ENCODE assay signal across 32 cellular contexts in genomic region chr1:102336602-102337001, GRCh38.
"Had no signal": no experiment of that assay in that cellular context is flagged by ENCODE, and none has a peak within 500 bp of the region (broad histone marks: within the 10 kb centered on the region; RNA-seq: fewer than 3 reads in every experiment).

No MANE protein-coding gene starts in this region.

- H3K36me3 ChIP-seq: ascending aorta, cardiac muscle cell, WERI-Rb-1 had no signal

- FAIRE-seq: bronchial epithelial cell had no signal

- H3K27ac ChIP-seq: ascending aorta, cardiac muscle cell, WERI-Rb-1 had no signal

- DNase-seq: activated CD4-positive, alpha-beta memory T cell treated with anti-CD3 and anti-CD28 coated beads for 36 hours; activated CD4-positive, alpha-beta T cell treated with anti-CD3 and anti-CD28 coated beads for 4 hours; activated CD4-positive, alpha-beta T cell treated with anti-CD3 and anti-CD28 coated beads, Interleukin-2, amount 10 ng/mL, durations not matched to agents 24 days and 14 days; activated CD4-positive, alpha-beta T cell treated with anti-CD3 and anti-CD28 coated beads, Interleukin-2, amount 50 U/mL, for 1 hour; activated CD4-positive, alpha-beta T cell treated with anti-CD3 and anti-CD28 coated beads, Interleukin-2, amount 50 U/mL, for 4 hours; activated CD4-positive, CD25-positive, alpha-beta regulatory T cell; activated CD4-positive, CD25-positive, alpha-beta regulatory T cell treated with anti-CD3 and anti-CD28 coated beads, Interleukin-2, amount 50 U/mL, for 72 hours; activated CD8-positive, alpha-beta memory T cell treated with anti-CD3 and anti-CD28 coated beads, Interleukin-2, amount 50 U/mL, for 4 hours; activated CD8-positive, alpha-beta T cell treated with anti-CD3 and anti-CD28 coated beads for 36 hours; activated effector memory CD4-positive, alpha-beta T cell treated with anti-CD3 and anti-CD28 coated beads, Interleukin-2, amount 50 U/mL, for 16 hours; activated gamma-delta T cell treated with Interleukin-2 at 50 U/mL for 16 hours; activated naive CD4-positive, alpha-beta T cell; activated naive CD4-positive, alpha-beta T cell treated with anti-CD3 and anti-CD28 coated beads, Interleukin-2, amount 10 ng/mL, durations not matched to agents 7 days and 5 days; activated naive CD8-positive, alpha-beta T cell treated with anti-CD3 and anti-CD28 coated beads, Interleukin-2, amount 10 ng/mL, durations not matched to agents 7 days and 5 days; activated naive CD8-positive, alpha-beta T cell treated with anti-CD3 and anti-CD28 coated beads, Interleukin-2, amount 50 U/mL, for 24 hours; activated T-cell treated with anti-CD3 and anti-CD28 coated beads for 4 hours; activated T-cell treated with anti-CD3 and anti-CD28 coated beads, Interleukin-2, amount 50 U/mL, for 1 hour; activated T-cell treated with anti-CD3 and anti-CD28 coated beads, Interleukin-2, amount 50 U/mL, for 4 hours; activated T-cell treated with anti-CD3 and anti-CD28 coated beads, Interleukin-2, amount 50 U/mL, for 72 hours; amygdala; anterior cingulate cortex; caudate nucleus; cerebellar nuclear complex; T-helper 1 cell; T-helper 2 cell; T-helper 9 cell; WERI-Rb-1 had no signal

- ATAC-seq: activated CD8-positive, alpha-beta T cell treated with anti-CD3 and anti-CD28 coated beads for 36 hours; activated naive CD8-positive, alpha-beta T cell treated with anti-CD3 and anti-CD28 coated beads, Interleukin-2, amount 50 U/mL, for 24 hours; activated T-cell treated with anti-CD3 and anti-CD28 coated beads, Interleukin-2, amount 50 U/mL, for 4 hours; activated T-cell treated with anti-CD3 and anti-CD28 coated beads, Interleukin-2, amount 50 U/mL, for 72 hours; activated T-helper 17 cell treated with anti-CD3 and anti-CD28 coated beads, Interleukin-2, amount 50 U/mL, for 72 hours; WTC11 had no signal

- H3K9me3 ChIP-seq: ascending aorta had no signal

- H3K4me3 ChIP-seq: ascending aorta, cardiac muscle cell had no signal

- H3K4me1 ChIP-seq: ascending aorta had no signal
